Comparison of ENCODE assay signal across 16 cellular contexts in the genomic region with DNA sequence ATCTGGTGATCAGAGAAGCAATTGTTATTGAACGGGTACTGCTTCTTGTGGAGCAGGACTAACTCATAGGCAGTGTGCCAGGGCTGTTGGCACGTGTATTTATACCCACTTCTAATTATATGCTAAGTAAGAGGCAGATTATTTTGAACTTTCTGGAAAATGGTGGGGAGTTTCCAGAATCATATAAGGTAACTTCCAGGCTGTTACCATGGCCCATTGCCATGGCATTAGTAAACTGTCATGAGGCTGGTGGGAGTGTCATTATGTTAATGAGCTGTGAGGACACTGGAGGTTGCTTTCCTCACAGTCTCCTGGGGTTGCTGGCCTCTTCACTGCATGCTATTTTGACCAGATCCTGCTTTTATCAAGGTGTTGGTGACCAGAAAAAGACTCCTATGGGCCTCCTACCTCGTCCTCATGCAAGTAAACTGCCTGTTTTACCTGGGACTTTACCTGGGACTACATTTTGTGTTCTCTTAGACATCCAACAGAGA.
DNase-seq lines count a peak whose midpoint lies in the region; ATAC-seq and TF ChIP-seq lines count a peak whose summit lies in the region.
"Had no signal": no experiment of that assay in that cellular context is flagged by ENCODE, and none has a peak within 500 bp of the region (broad histone marks: within the 10 kb centered on the region; RNA-seq: fewer than 3 reads in every experiment).

No MANE protein-coding gene starts in this region.

- H3K9me2 ChIP-seq in OCI-LY7 (ENCODE audit: insufficient read depth, low read length): no peaks in the 10 kb centered on the region

- no peaks in the 10 kb centered on the region for H4K20me1 ChIP-seq in OCI-LY7 (ENCODE audit: insufficient read depth, low read length)

- no peak overlapping the region for H2AFZ ChIP-seq in OCI-LY7 (ENCODE audit: low read length)
- H2AFZ ChIP-seq: parathyroid adenoma had no signal

- H3K27ac ChIP-seq in OCI-LY7 (ENCODE audit: low read depth, low read length, poor library complexity, severe bottlenecking): no peak overlapping the region
- H3K27ac ChIP-seq: 22Rv1, left lung, parathyroid adenoma, thyroid gland had no signal

- CTCF ChIA-PET in OCI-LY7 (lab: Charles Lee; ENCODE audit: unreplicated experiment): no interaction called here

- no peak overlapping the region for H3K4me2 ChIP-seq in OCI-LY7 (ENCODE audit: low read length)

- H3K79me2 ChIP-seq in OCI-LY7 (ENCODE audit: insufficient read depth, low read depth, low read length): no peaks in the 10 kb centered on the region
- H3K79me2 ChIP-seq: parathyroid adenoma had no signal

- no peaks in the 10 kb centered on the region for H3K9me3 ChIP-seq in OCI-LY7 (ENCODE audit: low read length)
- H3K9me3 ChIP-seq: left lung, thyroid gland had no signal

- ATAC-seq in GM21529 (IDR thresholded peaks at IDR 0.05; ENCODE audit: unreplicated experiment): peak; percentile 90
- peak; percentile 76 for ATAC-seq in HG03103 (IDR thresholded peaks at IDR 0.05; ENCODE audit: low read depth, unreplicated experiment)
- ATAC-seq: left lung, PC-3 had no signal

- POLR2A ChIA-PET in OCI-LY7 (lab: Charles Lee): interaction anchor here (1.3 kb wide), 1 partner anchor 33 kb away, joined by 3 read pairs; no protein-coding TSS in a partner anchor

- no peaks in the 10 kb centered on the region for H3K36me3 ChIP-seq in OCI-LY7 (ENCODE audit: insufficient read depth, low read length)
- H3K36me3 ChIP-seq: left lung, thyroid gland had no signal

- BruUV-seq in OCI-LY7 (replicated peaks; lab: Mats Ljungman, UMichigan): no TSS peak

- H3K4me3 ChIP-seq in OCI-LY7 (ENCODE audit: low read depth, low read length, poor library complexity, severe bottlenecking): no peak overlapping the region
- H3K4me3 ChIP-seq: left lung, thyroid gland had no signal

- intact Hi-C loops in OCI-LY7 (cut with micrococcal nuclease; ENCODE audit: unreplicated experiment): no loop called here

- H3K4me1 ChIP-seq in OCI-LY7 (ENCODE audit: insufficient read depth, low read length, poor library complexity, severe bottlenecking): no peaks in the 10 kb centered on the region
- H3K4me1 ChIP-seq: left lung, parathyroid adenoma, thyroid gland had no signal

- TF ChIP-seq CTCF in OCI-LY7 (conservative IDR thresholded peaks at IDR 0.05; ENCODE audit: low read length): no peak

- peak; percentile 2 for DNase-seq in NCI-H2029 (lab: John Stamatoyannopoulos, UW)
- no peak for DNase-seq in NCI-H2029 treated with DMSO at 0.1 percent for 48 hours (lab: John Stamatoyannopoulos, UW)
- peak; percentile 44 for DNase-seq in kidney tubule cell (ENCODE audit: low spot score)
- DNase-seq in NCI-H524 treated with DMSO at 0.1 percent for 48 hours (lab: John Stamatoyannopoulos, UW): no peak
- no peak for DNase-seq in AG08396 (ENCODE audit: low spot score)
- no peak for DNase-seq in OCI-LY7 (ENCODE audit: low spot score)
- DNase-seq: DMS53, foreskin melanocyte, left lung, NCI-H1048, PC-3, thyroid gland had no signal

Comparison
In these comparisons a context has a peak if more than half of its experiments do, and no peak if none do; other contexts are left out.
1. DNase-seq: peak in NCI-H2029 (single experiment) and kidney tubule cell (single experiment); none in NCI-H2029 treated with DMSO at 0.1 percent for 48 hours (single experiment), NCI-H524 treated with DMSO at 0.1 percent for 48 hours (single experiment), AG08396 (single experiment) and OCI-LY7 (single experiment).